25 cellular contexts compared by ENCODE assay signal in genomic region chr11:70739811-70740474, GRCh38.
A peak's percentile ranks its signal among the peaks of the same experiment; 100 is the strongest.
DNase-seq lines count a peak whose midpoint lies in the region; ATAC-seq and TF ChIP-seq lines count a peak whose summit lies in the region.
"Had no signal": no experiment of that assay in that cellular context is flagged by ENCODE, and none has a peak within 500 bp of the region (broad histone marks: within the 10 kb centered on the region; RNA-seq: fewer than 3 reads in every experiment).

No MANE protein-coding gene starts in this region.

- ATAC-seq in lower lobe of right lung = no peak
- ATAC-seq: activated T-cell treated with anti-CD3 and anti-CD28 coated beads, Interleukin-2, amount 50 U/mL, for 4 hours; naive thymus-derived CD4-positive, alpha-beta T cell; T-helper 17 cell had no signal

- no peak overlapping the region for H3K27ac ChIP-seq in lower lobe of right lung
- H3K27ac ChIP-seq: brain microvascular endothelial cell, colonic mucosa, VCaP had no signal

- intact Hi-C loops in lower lobe of right lung (cut with DNase I) = no loop called here

- no peaks in the 10 kb centered on the region for H3K36me3 ChIP-seq in lower lobe of right lung
- H3K36me3 ChIP-seq: brain microvascular endothelial cell, colonic mucosa had no signal

- no peak for TF ChIP-seq CTCF in lower lobe of right lung (IDR thresholded peaks at IDR 0.05)

- H3K27me3 ChIP-seq in lower lobe of right lung (ENCODE audit: low read depth) = no peaks in the 10 kb centered on the region
- H3K27me3 ChIP-seq: brain microvascular endothelial cell, colonic mucosa had no signal

- H3K4me1 ChIP-seq in lower lobe of right lung = no peaks in the 10 kb centered on the region
- H3K4me1 ChIP-seq: colonic mucosa had no signal

- DNase-seq in NCI-H82 (lab: John Stamatoyannopoulos, UW) (peak; percentile 42), NCI-H82 treated with DMSO at 0.1 percent for 48 hours (lab: John Stamatoyannopoulos, UW; ENCODE audit: unreplicated experiment) (no peak), NCI-H69 (lab: John Stamatoyannopoulos, UW) (peak; percentile 40), lower lobe of right lung (peak; percentile 21), superior temporal gyrus (ENCODE audit: extremely low spot score) (peak; percentile 27), HUDEP-2 (lab: John Stamatoyannopoulos, UW; ENCODE audit: unreplicated experiment in 76 of 76) (no peak)
- DNase-seq in activated CD4-positive, alpha-beta T cell treated with anti-CD3 and anti-CD28 coated beads, Interleukin-2, amount 50 U/mL, for 48 hours = no peak
- DNase-seq in activated CD4-positive, CD25-positive, alpha-beta regulatory T cell (lab: John Stamatoyannopoulos, UW) = no peak
- DNase-seq: activated CD4-positive, alpha-beta memory T cell treated with anti-CD3 and anti-CD28 coated beads, Interleukin-2, amount 10 ng/mL, durations not matched to agents 7 days and 5 days; activated T-cell treated with anti-CD3 and anti-CD28 coated beads, Interleukin-2, amount 50 U/mL, for 4 hours; brain microvascular endothelial cell; CD4-positive, alpha-beta memory T cell; colonic mucosa; DMS79; HCEC 1CT; immature natural killer cell; naive thymus-derived CD4-positive, alpha-beta T cell; NCI-H187; NCI-H510A; SHP77 treated with DMSO at 0.1 percent for 48 hours; small intestine; stimulated activated CD4-positive, alpha-beta T cell treated with anti-CD3 and anti-CD28 coated beads, Interleukin-4, amount 100 ng/mL, for 24 hours; T-helper 17 cell had no signal

- no peak overlapping the region for H3K4me3 ChIP-seq in lower lobe of right lung
- H3K4me3 ChIP-seq: colonic mucosa, lung had no signal

- H3K9me3 ChIP-seq in lower lobe of right lung = no peaks in the 10 kb centered on the region
- H3K9me3 ChIP-seq: colonic mucosa had no signal

Comparison
In these comparisons a context has a peak if more than half of its experiments do, and no peak if none do; other contexts are left out.
1. DNase-seq: peak in NCI-H82 (single experiment), NCI-H69 (single experiment), lower lobe of right lung (single experiment) and superior temporal gyrus (single experiment); none in NCI-H82 treated with DMSO at 0.1 percent for 48 hours (single experiment), activated CD4-positive, alpha-beta T cell treated with anti-CD3 and anti-CD28 coated beads, Interleukin-2, amount 50 U/mL, for 48 hours (0 of 2), activated CD4-positive, CD25-positive, alpha-beta regulatory T cell (0 of 4) and HUDEP-2 (0 of 76).